ENCODE assay signal across 1 cellular context in genomic region chrX:15749642-15750610, GRCh38.
TF ChIP-seq lines count a peak whose summit lies in the region.

No MANE protein-coding gene starts in this region.

TF ChIP-seq in IMR-90, 13 proteins besides CTCF, POLR2A, EP300 and RAD21:
- TF ChIP-seq NFE2L2 (IDR thresholded peaks at IDR 0.05; ENCODE audit: low read depth, low read length), result no peak
- TF ChIP-seq RFX5 (IDR thresholded peaks at IDR 0.05; ENCODE audit: low read depth, low read length), result no peak
- no peak for TF ChIP-seq BHLHE40 (IDR thresholded peaks at IDR 0.05; ENCODE audit: low read depth, low read length)
- TF ChIP-seq RCOR1 (IDR thresholded peaks at IDR 0.05; ENCODE audit: insufficient replicate concordance, low read length), result no peak
- no peak for TF ChIP-seq MXI1 (IDR thresholded peaks at IDR 0.05; ENCODE audit: borderline replicate concordance, low read depth, low read length)
- TF ChIP-seq CHD1 (IDR thresholded peaks at IDR 0.05; ENCODE audit: low read depth, low read length), result no peak
- no peak for TF ChIP-seq CEBPB (IDR thresholded peaks at IDR 0.05; ENCODE audit: low read depth, low read length)
